ENCODE assay signal across 25 cellular contexts in the genomic region with DNA sequence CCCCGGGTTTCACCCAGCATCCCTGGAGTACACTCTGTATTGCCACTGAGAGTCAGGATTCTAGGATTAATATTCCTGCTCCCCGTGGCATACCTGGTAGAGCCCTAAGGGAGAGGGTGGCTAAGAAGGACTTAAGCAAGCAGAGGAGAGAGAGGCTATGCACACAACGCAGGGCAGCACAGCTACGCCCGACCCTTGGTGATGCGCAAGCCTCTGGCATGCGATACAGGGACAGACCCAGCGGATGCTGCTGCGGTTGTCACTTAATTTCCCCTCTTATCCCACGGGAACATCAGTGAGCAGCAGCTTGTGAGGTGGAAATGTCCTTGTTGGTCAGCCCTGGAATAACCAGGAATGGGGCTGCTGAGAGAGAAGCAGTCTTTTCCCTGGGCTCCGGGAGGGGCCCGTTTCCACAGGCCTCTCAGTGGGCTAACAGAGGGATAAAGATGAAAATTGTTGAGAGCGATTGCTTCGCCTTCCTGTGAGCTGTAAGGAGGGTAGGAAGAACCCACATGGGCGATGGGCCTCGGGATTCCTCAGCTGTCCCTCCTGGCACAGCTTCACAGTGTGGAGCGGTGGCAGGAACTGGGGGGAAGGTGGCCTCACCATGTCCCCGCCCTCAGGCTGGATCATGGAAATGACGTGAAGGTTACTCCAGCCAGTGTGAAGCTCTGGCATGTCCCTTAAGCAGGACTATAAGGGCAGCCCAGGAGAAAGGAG. TPM values are rescaled to one million over a fixed set of nuclear protein-coding genes. Genes with fewer than 3 reads are reported as not detected.
A peak's percentile ranks its signal among the peaks of the same experiment; 100 is the strongest.
DNase-seq lines count a peak whose midpoint lies in the region; ATAC-seq and TF ChIP-seq lines count a peak whose summit lies in the region.
"Had no signal": no experiment of that assay in that cellular context is flagged by ENCODE, and none has a peak within 500 bp of the region (broad histone marks: within the 10 kb centered on the region; RNA-seq: fewer than 3 reads in every experiment).

No MANE protein-coding gene starts in this region.

- H3K27me3 ChIP-seq in BLaER1 treated with 17β-estradiol and CSF1 and Interleukin-3, amounts not matched to agents 10 nM and 100 nM = no peaks in the 10 kb centered on the region
- H3K27me3 ChIP-seq in trophoblast cell (ENCODE audit: insufficient read depth, low read length) = no peaks in the 10 kb centered on the region
- H3K27me3 ChIP-seq in osteoblast (ENCODE audit: insufficient read depth, low read length) = no peaks in the 10 kb centered on the region
- H3K27me3 ChIP-seq: colonic mucosa, MG63, SJSA1, stomach had no signal

- peak overlapping the region in 6 of 11 experiments; percentile 5 to 50 (median 20); a peak in 7 of 22 replicates for H3K9ac ChIP-seq in BLaER1 treated with 17β-estradiol and CSF1 and Interleukin-3, amounts not matched to agents 10 nM and 100 nM
- peak overlapping the region; percentile 14 for H3K9ac ChIP-seq in trophoblast cell (ENCODE audit: low read length)

- H3K4me1 ChIP-seq in BLaER1 treated with 17β-estradiol and CSF1 and Interleukin-3, amounts not matched to agents 10 nM and 100 nM = peaks cover 0 to 46% (median 38%) of the 10 kb centered on the region in 10 experiments; a peak in 15 of 20 replicates
- H3K4me1 ChIP-seq in trophoblast cell (ENCODE audit: control insufficient read depth in 1 of 2, insufficient read depth in 2 of 2, low read length in 2 of 2) (no peaks in the 10 kb centered on the region), osteoblast (ENCODE audit: insufficient read depth, low read length) (no peaks in the 10 kb centered on the region)
- H3K4me1 ChIP-seq: colonic mucosa had no signal

- H2BK5ac ChIP-seq in trophoblast cell (ENCODE audit: low read depth, low read length, poor library complexity) = no peak overlapping the region

- H3K79me2 ChIP-seq in trophoblast cell (ENCODE audit: control insufficient read depth, insufficient read depth, low read length, poor library complexity) = no peaks in the 10 kb centered on the region
- no peaks in the 10 kb centered on the region for H3K79me2 ChIP-seq in osteoblast (ENCODE audit: insufficient read depth, low read length)

- WGBS in trophoblast cell (ENCODE audit: extremely low coverage, insufficient coverage, insufficient read length) = no CpG with 5 or more reads among the region's 19 CpGs

- H2BK12ac ChIP-seq in trophoblast cell (ENCODE audit: low read length) = no peak overlapping the region

- no peak overlapping the region for H3K4ac ChIP-seq in trophoblast cell (ENCODE audit: low read depth, low read length)

- no peaks in the 10 kb centered on the region for H3K9me3 ChIP-seq in BLaER1 treated with 17β-estradiol and CSF1 and Interleukin-3, amounts not matched to agents 10 nM and 100 nM (replicated peaks in 1 of 11)
- H3K9me3 ChIP-seq in trophoblast cell (ENCODE audit: insufficient read depth, low read depth, low read length) = no peaks in the 10 kb centered on the region
- no peaks in the 10 kb centered on the region for H3K9me3 ChIP-seq in osteoblast (ENCODE audit: low read depth, low read length)
- H3K9me3 ChIP-seq: colonic mucosa, lower lobe of right lung, MG63, SJSA1, stomach had no signal

- peak overlapping the region in 5 of 11 experiments; percentile 8 to 36 (median 21); a peak in 6 of 22 replicates for H3K4me2 ChIP-seq in BLaER1 treated with 17β-estradiol and CSF1 and Interleukin-3, amounts not matched to agents 10 nM and 100 nM
- no peak overlapping the region for H3K4me2 ChIP-seq in trophoblast cell (ENCODE audit: low read length)
- no peak overlapping the region for H3K4me2 ChIP-seq in osteoblast (ENCODE audit: insufficient read depth, low read length)

- H3K4me3 Mint-ChIP-seq in activated CD4-positive, alpha-beta T cell treated with anti-CD3 and anti-CD28 coated beads for 36 hours = no peak overlapping the region
- H3K4me3 Mint-ChIP-seq in activated T-helper 17 cell treated with anti-CD3 and anti-CD28 coated beads, Interleukin-2, amount 50 U/mL, for 72 hours = no peak overlapping the region
- H3K4me3 Mint-ChIP-seq: activated T-cell treated with anti-CD3 and anti-CD28 coated beads, Interleukin-2, amount 50 U/mL, for 72 hours; brain; type B pancreatic cell had no signal

- H3K23ac ChIP-seq in trophoblast cell (ENCODE audit: low read length) = no peak overlapping the region

- H3K4me1 Mint-ChIP-seq in activated CD4-positive, alpha-beta T cell treated with anti-CD3 and anti-CD28 coated beads for 36 hours = peaks cover 14% of the 10 kb centered on the region
- H3K4me1 Mint-ChIP-seq in activated T-helper 17 cell treated with anti-CD3 and anti-CD28 coated beads, Interleukin-2, amount 50 U/mL, for 72 hours = peaks cover 12% of the 10 kb centered on the region

- H3K9me3 Mint-ChIP-seq in activated CD4-positive, alpha-beta T cell treated with anti-CD3 and anti-CD28 coated beads for 36 hours (ENCODE audit: low read depth) = no peaks in the 10 kb centered on the region
- no peaks in the 10 kb centered on the region for H3K9me3 Mint-ChIP-seq in activated T-helper 17 cell treated with anti-CD3 and anti-CD28 coated beads, Interleukin-2, amount 50 U/mL, for 72 hours
- H3K9me3 Mint-ChIP-seq: activated T-cell treated with anti-CD3 and anti-CD28 coated beads, Interleukin-2, amount 50 U/mL, for 72 hours; brain; type B pancreatic cell had no signal

- H3K18ac ChIP-seq in trophoblast cell (ENCODE audit: low read length) = no peak overlapping the region

- POLR2A ChIA-PET in activated CD4-positive, alpha-beta T cell treated with anti-CD3 and anti-CD28 coated beads for 36 hours (lab: Charles Lee) = interaction anchor here (1.0 kb wide), 1 partner anchor 147 kb away, joined by 3 read pairs; no protein-coding TSS in a partner anchor

- intact Hi-C loops in activated CD4-positive, alpha-beta T cell treated with anti-CD3 and anti-CD28 coated beads for 36 hours (cut with DNase I, micrococcal nuclease) = loop anchor here in 1 of 2 experiments (5.0 kb wide), 1 partner anchor 107 kb away; no protein-coding TSS in a partner anchor

- DNase-seq in activated CD4-positive, alpha-beta T cell treated with anti-CD3 and anti-CD28 coated beads for 36 hours = no peak
- no peak for DNase-seq in activated CD4-positive, alpha-beta T cell treated with anti-CD3 and anti-CD28 coated beads for 48 hours
- DNase-seq in trophoblast cell (no peak), GM19238 (ENCODE audit: insufficient read length, low spot score) (no peak), osteoblast (ENCODE audit: insufficient read length, low spot score, missing footprints) (no peak)
- DNase-seq: activated T-cell treated with anti-CD3 and anti-CD28 coated beads, Interleukin-2, amount 50 U/mL, for 72 hours; colonic mucosa; kidney; lower lobe of right lung; MG63; NCI-H1436; NCI-H510A; NK-92 treated with Interleukin-12 subunit alpha and Interleukin-12 subunit beta, amount 100 ng/mL, for 24 hours; occipital lobe; retina; stimulated activated CD4-positive, alpha-beta T cell treated with anti-CD3 and anti-CD28 coated beads, Interleukin-12 subunit alpha, Interleukin-12 subunit beta, amount 100 ng/mL, for 4 hours; stimulated activated CD4-positive, alpha-beta T cell treated with anti-CD3 and anti-CD28 coated beads, Interleukin-4, amount 100 ng/mL, for 4 hours; stomach had no signal

- H4K91ac ChIP-seq in trophoblast cell (ENCODE audit: low read depth, low read length) = no peak overlapping the region

- H3K36me3 Mint-ChIP-seq in activated CD4-positive, alpha-beta T cell treated with anti-CD3 and anti-CD28 coated beads for 36 hours (ENCODE audit: low read depth) = peaks cover 28% of the 10 kb centered on the region
- H3K36me3 Mint-ChIP-seq in activated T-helper 17 cell treated with anti-CD3 and anti-CD28 coated beads, Interleukin-2, amount 50 U/mL, for 72 hours (ENCODE audit: low read depth) = peaks cover 77% of the 10 kb centered on the region

- peak overlapping the region; percentile 90 for H3K27ac Mint-ChIP-seq in activated CD4-positive, alpha-beta T cell treated with anti-CD3 and anti-CD28 coated beads for 36 hours
- H3K27ac Mint-ChIP-seq in activated T-helper 17 cell treated with anti-CD3 and anti-CD28 coated beads, Interleukin-2, amount 50 U/mL, for 72 hours = peak overlapping the region; percentile 21
- H3K27ac Mint-ChIP-seq: type B pancreatic cell had no signal

- H2AK5ac ChIP-seq in trophoblast cell (ENCODE audit: low read length) = no peak overlapping the region

- CTCF ChIA-PET in activated CD4-positive, alpha-beta T cell treated with anti-CD3 and anti-CD28 coated beads for 36 hours (lab: Charles Lee) = interaction anchor here (0.6 kb wide), 2 partner anchors 33 to 110 kb away, joined by 3 read pairs; no protein-coding TSS in a partner anchor

- no peak overlapping the region for H4K12ac ChIP-seq in trophoblast cell (ENCODE audit: low read depth, low read length)

- H3K79me1 ChIP-seq in trophoblast cell (ENCODE audit: low read length) = no peaks in the 10 kb centered on the region

- peaks cover 48 to 82% (median 64%) of the 10 kb centered on the region in 11 experiments for H3K36me3 ChIP-seq in BLaER1 treated with 17β-estradiol and CSF1 and Interleukin-3, amounts not matched to agents 10 nM and 100 nM
- H3K36me3 ChIP-seq in trophoblast cell (ENCODE audit: control insufficient read depth in 1 of 2, insufficient read depth in 2 of 2, low read length in 2 of 2) = peaks cover 51 to 72% of the 10 kb centered on the region in 2 experiments
- peaks cover 65% of the 10 kb centered on the region for H3K36me3 ChIP-seq in osteoblast (ENCODE audit: insufficient read depth, low read length)
- H3K36me3 ChIP-seq: colonic mucosa had no signal

- H2BK120ac ChIP-seq in trophoblast cell (ENCODE audit: insufficient read depth, low read length, poor library complexity) = no peak overlapping the region

- peaks cover 0 to 32% (median 3%) of the 10 kb centered on the region in 11 experiments; a peak in 7 of 22 replicates for H4K20me1 ChIP-seq in BLaER1 treated with 17β-estradiol and CSF1 and Interleukin-3, amounts not matched to agents 10 nM and 100 nM
- peaks cover 9% of the 10 kb centered on the region for H4K20me1 ChIP-seq in osteoblast (ENCODE audit: insufficient read depth, low read length)

- 0 out of 22 replicates have a peak overlapping the region, but pooled peaks of 1 of the 11 experiments have one; percentile 9 for H3K27ac ChIP-seq in BLaER1 treated with 17β-estradiol and CSF1 and Interleukin-3, amounts not matched to agents 10 nM and 100 nM
- H3K27ac ChIP-seq in trophoblast cell (ENCODE audit: low read depth, low read length) (no peak overlapping the region), osteoblast (ENCODE audit: low read depth, low read length) (no peak overlapping the region)
- H3K27ac ChIP-seq: colonic mucosa, lower lobe of right lung, SJSA1, stomach had no signal

- no peaks in the 10 kb centered on the region for H3K27me3 Mint-ChIP-seq in activated CD4-positive, alpha-beta T cell treated with anti-CD3 and anti-CD28 coated beads for 36 hours
- no peaks in the 10 kb centered on the region for H3K27me3 Mint-ChIP-seq in activated T-helper 17 cell treated with anti-CD3 and anti-CD28 coated beads, Interleukin-2, amount 50 U/mL, for 72 hours
- H3K27me3 Mint-ChIP-seq: brain, type B pancreatic cell had no signal

- no peak overlapping the region for H3K14ac ChIP-seq in trophoblast cell (ENCODE audit: low read length)

- no peak for ATAC-seq in activated CD4-positive, alpha-beta T cell treated with anti-CD3 and anti-CD28 coated beads for 36 hours
- ATAC-seq in activated T-helper 17 cell treated with anti-CD3 and anti-CD28 coated beads, Interleukin-2, amount 50 U/mL, for 72 hours (replicated peaks) = no peak
- no peak for ATAC-seq in HG02642 (IDR thresholded peaks at IDR 0.05; ENCODE audit: poor library complexity, unreplicated experiment)
- ATAC-seq: activated T-cell treated with anti-CD3 and anti-CD28 coated beads, Interleukin-2, amount 50 U/mL, for 72 hours; lower lobe of right lung; Panc1 had no signal

- no peak for TF ChIP-seq CTCF in osteoblast (IDR thresholded peaks at IDR 0.05; ENCODE audit: extremely low read depth, low read depth, low read length)

- H4K8ac ChIP-seq in trophoblast cell (ENCODE audit: low read depth, low read length) = no peak overlapping the region

- no peak overlapping the region for H2AFZ ChIP-seq in trophoblast cell (ENCODE audit: insufficient read depth, low read length, poor library complexity)
- H2AFZ ChIP-seq in osteoblast (ENCODE audit: low read length) = no peak overlapping the region

- H3K4me3 ChIP-seq in BLaER1 treated with 17β-estradiol and CSF1 and Interleukin-3, amounts not matched to agents 10 nM and 100 nM = no peak overlapping the region
- no peak overlapping the region for H3K4me3 ChIP-seq in trophoblast cell (ENCODE audit: low read depth, low read length)
- no peak overlapping the region for H3K4me3 ChIP-seq in osteoblast (ENCODE audit: insufficient read depth, low read length)
- H3K4me3 ChIP-seq: colonic mucosa, lower lobe of right lung, MG63, SJSA1, stomach had no signal

RNA-seq across cellular contexts. Expression of a gene that starts 37.5 kb away (rescaled TPM):
- 10 to 100 TPM; 28.2 to 29.4 TPM for total RNA-seq in activated CD4-positive, alpha-beta T cell treated with anti-CD3 and anti-CD28 coated beads for 36 hours
- total RNA-seq in activated T-helper 17 cell treated with anti-CD3 and anti-CD28 coated beads, Interleukin-2, amount 50 U/mL, for 72 hours = 10 to 100 TPM; 38.3 to 45.2 TPM
- polyA plus RNA-seq in trophoblast cell (2013) = 28.2 and 28.4 TPM in 2 replicates
- 21.7 and 33.9 TPM in 2 replicates for total RNA-seq in osteoblast

RNA-seq across cellular contexts. Expression of a gene that starts 48.4 kb away (rescaled TPM):
- total RNA-seq in activated CD4-positive, alpha-beta T cell treated with anti-CD3 and anti-CD28 coated beads for 36 hours = 100 to 1,000 TPM; 114 to 147 TPM
- 100 to 1,000 TPM; 116 to 178 TPM for total RNA-seq in activated T-helper 17 cell treated with anti-CD3 and anti-CD28 coated beads, Interleukin-2, amount 50 U/mL, for 72 hours
- 160 and 162 TPM in 2 replicates for polyA plus RNA-seq in trophoblast cell (2013)
- 75.3 and 75.4 TPM in 2 replicates for total RNA-seq in osteoblast

RNA-seq across cellular contexts. Expression of a gene that starts 58.0 kb away (rescaled TPM):
- total RNA-seq in activated CD4-positive, alpha-beta T cell treated with anti-CD3 and anti-CD28 coated beads for 36 hours = 1 to 10 TPM; 1.3 to 1.6 TPM
- total RNA-seq in activated T-helper 17 cell treated with anti-CD3 and anti-CD28 coated beads, Interleukin-2, amount 50 U/mL, for 72 hours = 1 to 10 TPM; 3.9 to 5.0 TPM
- polyA plus RNA-seq in trophoblast cell (2013) = 4.7 and 5.3 TPM in 2 replicates
- total RNA-seq in osteoblast = under 0.01 TPM in 1 of 2 replicates, not detected in the other
- total RNA-seq: stomach had no signal
